Comparison of ENCODE assay signal across 20 cellular contexts in genomic region chr4:151922306-151922705, GRCh38.
A peak's percentile ranks its signal among the peaks of the same experiment; 100 is the strongest.
DNase-seq lines count a peak whose midpoint lies in the region; ATAC-seq and TF ChIP-seq lines count a peak whose summit lies in the region.
"Had no signal": no experiment of that assay in that cellular context is flagged by ENCODE, and none has a peak within 500 bp of the region (broad histone marks: within the 10 kb centered on the region; RNA-seq: fewer than 3 reads in every experiment).

No MANE protein-coding gene starts in this region.

- no peak overlapping the region for H3K14ac ChIP-seq in mesenchymal stem cell (ENCODE audit: low read length in 2 of 2)

- peak overlapping the region; percentile 14 for H3K9ac ChIP-seq in mesenchymal stem cell (ENCODE audit: low read length)

- no peak overlapping the region for H3K18ac ChIP-seq in mesenchymal stem cell (ENCODE audit: low read depth in 1 of 2, low read length in 2 of 2)

- no peak overlapping the region for H2AK5ac ChIP-seq in mesenchymal stem cell (ENCODE audit: low read length, severe bottlenecking)

- no peak overlapping the region for H4K8ac ChIP-seq in mesenchymal stem cell (ENCODE audit: low read length)

- POLR2A ChIA-PET in activated CD4-positive, alpha-beta T cell treated with anti-CD3 and anti-CD28 coated beads for 36 hours (lab: Charles Lee): no interaction called here
- POLR2A ChIA-PET in activated CD4-positive, alpha-beta T cell treated with anti-CD3 and anti-CD28 coated beads, Interleukin-2, amount 10 ng/mL, durations not matched to agents 7 days and 5 days (lab: Charles Lee): no interaction called here

- H3K9me3 Mint-ChIP-seq in activated CD4-positive, alpha-beta T cell treated with anti-CD3 and anti-CD28 coated beads for 36 hours (ENCODE audit: low read depth): no peaks in the 10 kb centered on the region
- H3K9me3 Mint-ChIP-seq in activated CD4-positive, alpha-beta T cell treated with anti-CD3 and anti-CD28 coated beads, Interleukin-2, amount 10 ng/mL, durations not matched to agents 7 days and 5 days: peaks cover 5% of the 10 kb centered on the region
- H3K9me3 Mint-ChIP-seq in activated T-helper 17 cell treated with anti-CD3 and anti-CD28 coated beads, Interleukin-2, amount 50 U/mL, for 72 hours: peaks cover 4% of the 10 kb centered on the region
- H3K9me3 Mint-ChIP-seq: activated naive CD8-positive, alpha-beta T cell treated with anti-CD3 and anti-CD28 coated beads, Interleukin-2, amount 10 ng/mL, durations not matched to agents 7 days and 5 days had no signal

- no peak overlapping the region for H2BK5ac ChIP-seq in mesenchymal stem cell (ENCODE audit: low read depth, low read length, poor library complexity, severe bottlenecking)

- H3K4me2 ChIP-seq in mesenchymal stem cell (ENCODE audit: low read length, poor library complexity, severe bottlenecking): no peak overlapping the region
- H3K4me2 ChIP-seq: hepatocyte had no signal

- no peaks in the 10 kb centered on the region for H3K27me3 Mint-ChIP-seq in activated CD4-positive, alpha-beta T cell treated with anti-CD3 and anti-CD28 coated beads for 36 hours
- peaks cover 2% of the 10 kb centered on the region for H3K27me3 Mint-ChIP-seq in activated CD4-positive, alpha-beta T cell treated with anti-CD3 and anti-CD28 coated beads, Interleukin-2, amount 10 ng/mL, durations not matched to agents 7 days and 5 days
- H3K27me3 Mint-ChIP-seq in activated T-helper 17 cell treated with anti-CD3 and anti-CD28 coated beads, Interleukin-2, amount 50 U/mL, for 72 hours: no peaks in the 10 kb centered on the region
- H3K27me3 Mint-ChIP-seq: activated naive CD8-positive, alpha-beta T cell treated with anti-CD3 and anti-CD28 coated beads, Interleukin-2, amount 10 ng/mL, durations not matched to agents 7 days and 5 days had no signal

- H3K4ac ChIP-seq in mesenchymal stem cell (ENCODE audit: low read depth in 1 of 2, low read length in 2 of 2): no peak overlapping the region

- no peak overlapping the region for H3K27ac Mint-ChIP-seq in activated CD4-positive, alpha-beta T cell treated with anti-CD3 and anti-CD28 coated beads for 36 hours
- no peak overlapping the region for H3K27ac Mint-ChIP-seq in activated CD4-positive, alpha-beta T cell treated with anti-CD3 and anti-CD28 coated beads, Interleukin-2, amount 10 ng/mL, durations not matched to agents 7 days and 5 days
- H3K27ac Mint-ChIP-seq in activated T-helper 17 cell treated with anti-CD3 and anti-CD28 coated beads, Interleukin-2, amount 50 U/mL, for 72 hours: no peak overlapping the region
- H3K27ac Mint-ChIP-seq: activated naive CD8-positive, alpha-beta T cell treated with anti-CD3 and anti-CD28 coated beads, Interleukin-2, amount 10 ng/mL, durations not matched to agents 7 days and 5 days; IgD-negative memory B cell had no signal

- H3K23ac ChIP-seq in mesenchymal stem cell (ENCODE audit: low read length in 2 of 2): no peak overlapping the region

- ATAC-seq in activated CD4-positive, alpha-beta T cell treated with anti-CD3 and anti-CD28 coated beads for 36 hours: peak; percentile 76
- peak; percentile 87 for ATAC-seq in activated T-helper 17 cell treated with anti-CD3 and anti-CD28 coated beads, Interleukin-2, amount 50 U/mL, for 72 hours (replicated peaks)
- no peak for ATAC-seq in GM19397 (IDR thresholded peaks at IDR 0.05; ENCODE audit: unreplicated experiment)

- H3K9me3 ChIP-seq in mesenchymal stem cell (ENCODE audit: control insufficient read depth, low read length): no peaks in the 10 kb centered on the region
- no peaks in the 10 kb centered on the region for H3K9me3 ChIP-seq in ascending aorta
- H3K9me3 ChIP-seq: stomach had no signal

- no peak overlapping the region for H4K91ac ChIP-seq in mesenchymal stem cell (ENCODE audit: low read length)

- peak; percentile 26 for DNase-seq in activated CD4-positive, alpha-beta T cell treated with anti-CD3 and anti-CD28 coated beads for 36 hours
- no peak for DNase-seq in activated CD4-positive, alpha-beta T cell treated with anti-CD3 and anti-CD28 coated beads, Interleukin-2, amount 10 ng/mL, durations not matched to agents 7 days and 5 days
- DNase-seq in GM03348 (ENCODE audit: low spot score): peak; percentile 23
- peak; percentile 18 for DNase-seq in mesenchymal stem cell
- DNase-seq in cortex of kidney (lab: John Stamatoyannopoulos, UW): no peak
- DNase-seq in ascending aorta (ENCODE audit: low spot score in 2 of 2): no peak
- DNase-seq: 8988T; activated naive CD8-positive, alpha-beta T cell treated with anti-CD3 and anti-CD28 coated beads, Interleukin-2, amount 10 ng/mL, durations not matched to agents 7 days and 5 days; activated T-cell treated with anti-CD3 and anti-CD28 coated beads, Interleukin-2, amount 50 U/mL, for 4 hours; GDM1; NCI-H2171 treated with DMSO at 0.1 percent for 48 hours; NCI-H69; SIG-M5; stimulated activated CD4-positive, alpha-beta T cell treated with anti-CD3 and anti-CD28 coated beads, Interleukin-2, amount 100 ng/mL, for 48 hours; stomach had no signal

- no peak overlapping the region for H3K4me3 Mint-ChIP-seq in activated CD4-positive, alpha-beta T cell treated with anti-CD3 and anti-CD28 coated beads for 36 hours
- no peak overlapping the region for H3K4me3 Mint-ChIP-seq in activated CD4-positive, alpha-beta T cell treated with anti-CD3 and anti-CD28 coated beads, Interleukin-2, amount 10 ng/mL, durations not matched to agents 7 days and 5 days
- no peak overlapping the region for H3K4me3 Mint-ChIP-seq in activated T-helper 17 cell treated with anti-CD3 and anti-CD28 coated beads, Interleukin-2, amount 50 U/mL, for 72 hours
- H3K4me3 Mint-ChIP-seq: activated naive CD8-positive, alpha-beta T cell treated with anti-CD3 and anti-CD28 coated beads, Interleukin-2, amount 10 ng/mL, durations not matched to agents 7 days and 5 days; activated T-cell treated with anti-CD3 and anti-CD28 coated beads, Interleukin-2, amount 50 U/mL, for 4 hours; IgD-negative memory B cell had no signal

- H3K36me3 Mint-ChIP-seq in activated CD4-positive, alpha-beta T cell treated with anti-CD3 and anti-CD28 coated beads for 36 hours (ENCODE audit: low read depth): no peaks in the 10 kb centered on the region
- peaks cover 3% of the 10 kb centered on the region for H3K36me3 Mint-ChIP-seq in activated CD4-positive, alpha-beta T cell treated with anti-CD3 and anti-CD28 coated beads, Interleukin-2, amount 10 ng/mL, durations not matched to agents 7 days and 5 days (ENCODE audit: low read depth)
- H3K36me3 Mint-ChIP-seq in activated T-helper 17 cell treated with anti-CD3 and anti-CD28 coated beads, Interleukin-2, amount 50 U/mL, for 72 hours (ENCODE audit: low read depth): no peaks in the 10 kb centered on the region
- H3K36me3 Mint-ChIP-seq: activated naive CD8-positive, alpha-beta T cell treated with anti-CD3 and anti-CD28 coated beads, Interleukin-2, amount 10 ng/mL, durations not matched to agents 7 days and 5 days; IgD-negative memory B cell had no signal

- no peaks in the 10 kb centered on the region for H3K4me1 ChIP-seq in mesenchymal stem cell (ENCODE audit: control insufficient read depth, insufficient read depth, low read depth, low read length)
- no peaks in the 10 kb centered on the region for H3K4me1 ChIP-seq in ascending aorta
- H3K4me1 ChIP-seq: stomach had no signal

- H3K4me1 Mint-ChIP-seq in activated CD4-positive, alpha-beta T cell treated with anti-CD3 and anti-CD28 coated beads for 36 hours: peaks cover 15% of the 10 kb centered on the region
- no peaks in the 10 kb centered on the region for H3K4me1 Mint-ChIP-seq in activated CD4-positive, alpha-beta T cell treated with anti-CD3 and anti-CD28 coated beads, Interleukin-2, amount 10 ng/mL, durations not matched to agents 7 days and 5 days
- peaks cover 5% of the 10 kb centered on the region for H3K4me1 Mint-ChIP-seq in activated T-helper 17 cell treated with anti-CD3 and anti-CD28 coated beads, Interleukin-2, amount 50 U/mL, for 72 hours
- H3K4me1 Mint-ChIP-seq: IgD-negative memory B cell had no signal

- H3K4me3 ChIP-seq in mesenchymal stem cell (ENCODE audit: insufficient read depth in 1 of 2, low read depth in 1 of 2, low read length in 2 of 2) (no peak overlapping the region), ascending aorta (no peak overlapping the region)
- H3K4me3 ChIP-seq: hepatocyte, skin epidermis, stomach had no signal

- no peak overlapping the region for H2BK15ac ChIP-seq in mesenchymal stem cell (ENCODE audit: low read depth, poor library complexity, severe bottlenecking)

- H2AFZ ChIP-seq in mesenchymal stem cell (ENCODE audit: low read depth, low read length): no peak overlapping the region
- H2AFZ ChIP-seq: hepatocyte had no signal

- H2BK120ac ChIP-seq in mesenchymal stem cell (ENCODE audit: low read depth, low read length): no peak overlapping the region

- H3K27me3 ChIP-seq in mesenchymal stem cell (ENCODE audit: control insufficient read depth in 1 of 2, insufficient read depth in 1 of 2, low read length in 2 of 2) (peaks cover 0 to 6% of the 10 kb centered on the region in 2 experiments), ascending aorta (no peaks in the 10 kb centered on the region)
- H3K27me3 ChIP-seq: hepatocyte, stomach had no signal

- no peaks in the 10 kb centered on the region for H3K79me1 ChIP-seq in mesenchymal stem cell (replicated peaks; ENCODE audit: low read length, poor library complexity, severe bottlenecking)

- WGBS in mesenchymal stem cell: 90% methylated on average over 4 of the region's 4 CpGs

- H3K36me3 ChIP-seq in mesenchymal stem cell (ENCODE audit: control insufficient read depth in 1 of 2, insufficient read depth in 2 of 2, low read depth in 1 of 2, low read length in 2 of 2) (no peaks in the 10 kb centered on the region), ascending aorta (no peaks in the 10 kb centered on the region)
- H3K36me3 ChIP-seq: stomach had no signal

- CTCF ChIA-PET in activated CD4-positive, alpha-beta T cell treated with anti-CD3 and anti-CD28 coated beads for 36 hours (lab: Charles Lee): interaction anchor here (1.0 kb wide), 1 partner anchor 35 kb away, joined by 3 read pairs; no protein-coding TSS in a partner anchor
- CTCF ChIA-PET in activated CD4-positive, alpha-beta T cell treated with anti-CD3 and anti-CD28 coated beads, Interleukin-2, amount 10 ng/mL, durations not matched to agents 7 days and 5 days (lab: Charles Lee): interaction anchor here (0.6 to 2.0 kb wide), 4 partner anchors 9 to 1204 kb away, joined by 3 to 5 read pairs (median 4); no protein-coding TSS in a partner anchor

- no peak overlapping the region for H2BK12ac ChIP-seq in mesenchymal stem cell (ENCODE audit: low read length in 2 of 2)

- no peak for TF ChIP-seq CTCF in ascending aorta (IDR thresholded peaks at IDR 0.05)

- intact Hi-C loops in activated CD4-positive, alpha-beta T cell treated with anti-CD3 and anti-CD28 coated beads for 36 hours (cut with DNase I, micrococcal nuclease): no loop called here
- intact Hi-C loops in ascending aorta (cut with DNase I): no loop called here

- H3K27ac ChIP-seq in mesenchymal stem cell (ENCODE audit: low read length, poor library complexity, severe bottlenecking) (no peak overlapping the region), ascending aorta (no peak overlapping the region)
- H3K27ac ChIP-seq: hepatocyte, skin epidermis, stomach had no signal

Comparison
In these comparisons a context has a peak if more than half of its experiments do, and no peak if none do; other contexts are left out.
1. DNase-seq: peak in activated CD4-positive, alpha-beta T cell treated with anti-CD3 and anti-CD28 coated beads for 36 hours (single experiment), GM03348 (single experiment) and mesenchymal stem cell (single experiment); none in activated CD4-positive, alpha-beta T cell treated with anti-CD3 and anti-CD28 coated beads, Interleukin-2, amount 10 ng/mL, durations not matched to agents 7 days and 5 days (single experiment), cortex of kidney (single experiment) and ascending aorta (0 of 2).